8 cellular contexts compared by ENCODE assay signal in the genomic region with DNA sequence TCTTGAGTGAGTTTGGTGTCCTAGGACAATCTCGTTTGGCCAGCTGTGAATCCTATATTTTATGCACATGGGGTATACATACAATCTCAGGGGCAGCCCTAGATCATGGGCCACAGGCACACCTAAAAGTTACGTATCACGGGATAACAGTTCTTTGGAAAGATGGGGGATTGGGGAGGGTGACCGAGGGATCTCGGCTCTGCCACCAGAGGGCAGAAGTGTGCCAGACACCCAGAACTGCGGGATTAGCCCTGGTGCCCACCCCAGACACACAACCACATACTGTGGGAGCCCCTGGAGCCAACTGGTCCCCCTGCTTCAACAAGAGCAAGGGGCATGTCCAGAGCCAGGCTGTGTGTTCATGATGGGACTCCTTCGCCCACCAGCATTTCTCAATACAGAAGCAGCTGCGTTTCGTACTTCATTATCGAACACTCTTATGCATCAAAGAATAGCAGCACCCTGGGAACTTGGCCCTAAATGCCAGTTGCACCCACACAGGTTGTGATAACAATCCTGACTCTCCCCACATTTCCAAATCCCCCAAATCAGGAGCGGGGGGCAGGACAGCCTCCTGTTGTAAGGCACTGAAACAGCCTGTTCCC. TPM values are rescaled to one million over a fixed set of nuclear protein-coding genes. Genes with fewer than 3 reads are reported as not detected.
DNase-seq lines count a peak whose midpoint lies in the region; ATAC-seq and TF ChIP-seq lines count a peak whose summit lies in the region.

No MANE protein-coding gene starts in this region.

- TF ChIP-seq CTCF in stomach (IDR thresholded peaks at IDR 0.05) = peak in 5 of 7 experiments; percentile 47 to 63 (median 61)

- H3K27me3 Mint-ChIP-seq in activated naive CD8-positive, alpha-beta T cell treated with anti-CD3 and anti-CD28 coated beads, Interleukin-2, amount 10 ng/mL, durations not matched to agents 7 days and 5 days = no peaks in the 10 kb centered on the region

- POLR2A ChIA-PET in activated naive CD8-positive, alpha-beta T cell treated with anti-CD3 and anti-CD28 coated beads, Interleukin-2, amount 10 ng/mL, durations not matched to agents 7 days and 5 days (lab: Charles Lee) = no interaction called here

- H3K27me3 ChIP-seq in stomach = no peaks in the 10 kb centered on the region

- H3K4me1 ChIP-seq in stomach = no peaks in the 10 kb centered on the region

- H3K27ac Mint-ChIP-seq in activated naive CD8-positive, alpha-beta T cell treated with anti-CD3 and anti-CD28 coated beads, Interleukin-2, amount 10 ng/mL, durations not matched to agents 7 days and 5 days = no peak overlapping the region

- no peak overlapping the region for H3K27ac ChIP-seq in stomach

- H3K36me3 ChIP-seq in stomach = peaks cover 0 to 43% (median 32%) of the 10 kb centered on the region in 4 donors

- no peak overlapping the region for H3K4me3 Mint-ChIP-seq in activated naive CD8-positive, alpha-beta T cell treated with anti-CD3 and anti-CD28 coated beads, Interleukin-2, amount 10 ng/mL, durations not matched to agents 7 days and 5 days

- H3K4me1 Mint-ChIP-seq in activated naive CD8-positive, alpha-beta T cell treated with anti-CD3 and anti-CD28 coated beads, Interleukin-2, amount 10 ng/mL, durations not matched to agents 7 days and 5 days = peaks cover 8% of the 10 kb centered on the region

- intact Hi-C loops in stomach (cut with DNase I; ENCODE audit: low total_unique reads) = no loop called here

- DNase-seq in activated gamma-delta T cell treated with Interleukin-2 at 50 U/mL for 16 hours = peak; percentile 5
- no peak for DNase-seq in activated gamma-delta T cell (lab: John Stamatoyannopoulos, UW)
- DNase-seq in NCI-H82 (lab: John Stamatoyannopoulos, UW) = peak; percentile 74
- DNase-seq in activated naive CD8-positive, alpha-beta T cell treated with anti-CD3 and anti-CD28 coated beads, Interleukin-2, amount 10 ng/mL, durations not matched to agents 7 days and 5 days = peak; percentile 46
- DNase-seq in kidney tubule cell (ENCODE audit: low spot score) = peak; percentile 21
- peak; percentile 35 for DNase-seq in stomach
- DNase-seq in NCI-H128 (lab: John Stamatoyannopoulos, UW; ENCODE audit: unreplicated experiment) = no peak

- no peak overlapping the region for H3K4me3 ChIP-seq in stomach

- no peak for TF ChIP-seq POLR2A in stomach (IDR thresholded peaks at IDR 0.05)

- ATAC-seq in activated naive CD8-positive, alpha-beta T cell treated with anti-CD3 and anti-CD28 coated beads, Interleukin-2, amount 10 ng/mL, durations not matched to agents 7 days and 5 days (ENCODE audit: low read depth) = no peak
- ATAC-seq in HG03108 (IDR thresholded peaks at IDR 0.05; ENCODE audit: unreplicated experiment) = no peak

- no peaks in the 10 kb centered on the region for H3K9me3 ChIP-seq in stomach

- WGBS in stomach, 5 donors = 50 to 57% (median 54%) methylated on average over 11 of the region's 11 CpGs

- no peak for TF ChIP-seq EP300 in stomach (IDR thresholded peaks at IDR 0.05)

- peaks cover under 1% of the 10 kb centered on the region for H3K36me3 Mint-ChIP-seq in activated naive CD8-positive, alpha-beta T cell treated with anti-CD3 and anti-CD28 coated beads, Interleukin-2, amount 10 ng/mL, durations not matched to agents 7 days and 5 days

- no peaks in the 10 kb centered on the region for H3K9me3 Mint-ChIP-seq in activated naive CD8-positive, alpha-beta T cell treated with anti-CD3 and anti-CD28 coated beads, Interleukin-2, amount 10 ng/mL, durations not matched to agents 7 days and 5 days

RNA-seq across cellular contexts. Expression of a gene that starts 37.4 kb away (rescaled TPM):
- 10 to 100 TPM; 14.3 to 16.7 TPM for total RNA-seq in activated naive CD8-positive, alpha-beta T cell treated with anti-CD3 and anti-CD28 coated beads, Interleukin-2, amount 10 ng/mL, durations not matched to agents 7 days and 5 days
- 100 to 1,000 TPM in 2 of 5 donors, 10 to 100 TPM in 2, 1 to 10 TPM in 1; 5.3 to 326 (median 35.2) TPM for total RNA-seq in stomach
- 10 to 100 TPM; 16.7 to 27.4 (median 20.9) TPM for polyA plus RNA-seq in stomach

RNA-seq across cellular contexts. Expression of a gene that starts 52.8 kb away (rescaled TPM):
- total RNA-seq in activated naive CD8-positive, alpha-beta T cell treated with anti-CD3 and anti-CD28 coated beads, Interleukin-2, amount 10 ng/mL, durations not matched to agents 7 days and 5 days = not detected
- 100 to 1,000 TPM in 1 of 5 donors, not detected in 4; 117 TPM for total RNA-seq in stomach
- polyA plus RNA-seq in stomach = under 1 TPM in 1 of 3 donors, not detected in 2; 0.62 TPM

Comparison
In these comparisons a context has a peak if more than half of its experiments do, and no peak if none do; other contexts are left out.
1. DNase-seq: peak in activated gamma-delta T cell treated with Interleukin-2 at 50 U/mL for 16 hours (single experiment), NCI-H82 (single experiment), activated naive CD8-positive, alpha-beta T cell treated with anti-CD3 and anti-CD28 coated beads, Interleukin-2, amount 10 ng/mL, durations not matched to agents 7 days and 5 days (single experiment), kidney tubule cell (single experiment) and stomach (single experiment); none in activated gamma-delta T cell (single experiment) and NCI-H128 (single experiment).